ENCODE assay signal across 8 cellular contexts in the genomic region with DNA sequence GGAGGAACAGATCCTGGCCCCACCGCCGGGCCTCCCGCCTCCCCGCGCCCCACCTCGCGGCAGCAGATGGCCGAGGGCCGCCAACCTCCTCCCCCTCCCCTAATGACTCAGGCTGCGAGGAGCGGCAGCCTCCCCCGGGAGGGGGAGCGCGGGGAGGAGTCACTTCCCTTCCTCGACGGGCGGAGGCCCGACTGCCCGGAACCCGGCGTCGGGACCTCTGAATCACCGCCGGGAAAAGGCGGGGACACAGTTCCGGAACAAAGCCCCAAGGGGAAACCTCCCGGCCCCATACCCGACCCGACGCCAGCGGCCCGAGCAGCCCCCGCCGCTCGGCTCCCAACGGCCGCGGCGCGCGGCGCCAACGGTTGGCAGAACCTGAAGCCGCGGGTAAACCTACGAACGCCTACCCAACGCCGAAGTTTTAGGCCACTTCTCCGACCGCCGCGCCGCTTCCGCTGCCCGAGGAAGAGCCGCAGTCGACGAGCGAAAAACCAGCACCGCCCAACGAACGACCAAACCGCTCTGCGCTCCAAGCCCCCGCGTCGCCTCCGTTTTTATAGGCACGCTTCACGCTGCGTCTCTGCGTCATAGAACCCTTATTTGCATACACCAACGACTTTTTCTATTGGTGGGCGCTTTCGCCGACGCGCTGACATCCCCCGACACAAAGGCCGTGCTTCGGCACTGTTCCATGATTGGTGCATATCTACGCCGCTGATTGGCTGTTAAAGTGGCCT. TPM values are rescaled to one million over a fixed set of nuclear protein-coding genes. Genes with fewer than 3 reads are reported as not detected.
DNase-seq lines count a peak whose midpoint lies in the region; ATAC-seq and TF ChIP-seq lines count a peak whose summit lies in the region.

No MANE protein-coding gene starts in this region.

- H3K4me1 ChIP-seq in thymus (ENCODE audit: control insufficient read depth, insufficient read depth, low read length), result peaks cover 14% of the 10 kb centered on the region

- peak; percentile 94 for DNase-seq in GM10248 (ENCODE audit: extremely low spot score)
- DNase-seq in NCI-H1092 (lab: John Stamatoyannopoulos, UW), result peak; percentile 99
- DNase-seq in glutamatergic neuron, result peak; percentile 86
- DNase-seq in osteocyte (ENCODE audit: extremely low spot score, unreplicated experiment), result peak; percentile 98

- peaks cover 26% of the 10 kb centered on the region for H3K36me3 ChIP-seq in thymus (ENCODE audit: control insufficient read depth, insufficient read depth)

- POLR2A ChIA-PET in GM10248 (lab: Yijun Ruan, JAX), result interaction anchor here (0.6 to 7.2 kb wide), 38 partner anchors 9 to 906 kb away, joined by 3 to 97 read pairs (median 4); a partner anchor contains a TSS

- H3K27ac ChIP-seq in thymus (ENCODE audit: low read depth), result peak overlapping the region; percentile 99

- H3K36me3 Mint-ChIP-seq in activated naive CD8-positive, alpha-beta T cell, result peaks cover 22% of the 10 kb centered on the region
- H3K36me3 Mint-ChIP-seq in glutamatergic neuron (ENCODE audit: unreplicated experiment) (peaks cover 12% of the 10 kb centered on the region), osteocyte (ENCODE audit: unreplicated experiment) (peaks cover 29% of the 10 kb centered on the region)

- CTCF ChIA-PET in GM10248 (lab: Yijun Ruan, JAX), result interaction anchor here (0.7 to 8.6 kb wide), 11 partner anchors 10 to 146 kb away, joined by 3 to 71 read pairs (median 3); a partner anchor contains a TSS

- H3K4me3 Mint-ChIP-seq in activated naive CD8-positive, alpha-beta T cell, result peak overlapping the region; percentile 96
- H3K4me3 Mint-ChIP-seq in glutamatergic neuron (ENCODE audit: unreplicated experiment), result peak overlapping the region; percentile 98
- H3K4me3 Mint-ChIP-seq in osteocyte (ENCODE audit: unreplicated experiment), result peak overlapping the region; percentile 92

- no peaks in the 10 kb centered on the region for H3K9me3 ChIP-seq in thymus (ENCODE audit: control insufficient read depth)

- H3K27ac Mint-ChIP-seq in activated naive CD8-positive, alpha-beta T cell, result peak overlapping the region; percentile 99
- H3K27ac Mint-ChIP-seq in glutamatergic neuron (ENCODE audit: unreplicated experiment), result peak overlapping the region; percentile 99
- H3K27ac Mint-ChIP-seq in osteocyte (ENCODE audit: unreplicated experiment), result peak overlapping the region; percentile 97

- peak overlapping the region; percentile 76 for H3K4me3 ChIP-seq in thymus (ENCODE audit: low read length)

- under 1% methylated on average over 84 of the region's 84 CpGs for WGBS in thymus

- peaks cover 49% of the 10 kb centered on the region for H3K4me1 Mint-ChIP-seq in activated naive CD8-positive, alpha-beta T cell (ENCODE audit: low read depth)
- peaks cover 25% of the 10 kb centered on the region for H3K4me1 Mint-ChIP-seq in glutamatergic neuron (ENCODE audit: low read depth, unreplicated experiment)
- H3K4me1 Mint-ChIP-seq in osteocyte (ENCODE audit: unreplicated experiment), result peaks cover 47% of the 10 kb centered on the region

- TF ChIP-seq CTCF in GM10248 (IDR thresholded peaks at IDR 0.05; ENCODE audit: control extremely low read depth, extremely low read depth, low read depth, missing control alignments), result no peak
- no peak for TF ChIP-seq CTCF in glutamatergic neuron (IDR thresholded peaks at IDR 0.05; ENCODE audit: partially characterized antibody, unreplicated experiment)
- TF ChIP-seq CTCF in osteocyte (IDR thresholded peaks at IDR 0.05), result peak; percentile 4

- ATAC-seq in HG02610 (IDR thresholded peaks at IDR 0.05; ENCODE audit: unreplicated experiment) (peak; percentile 64), SK-N-SH treated with all-trans-retinoic acid at 6 μM for 48 hours (peak; percentile 77)

- H3K9me3 Mint-ChIP-seq in activated naive CD8-positive, alpha-beta T cell (ENCODE audit: low read depth), result peaks cover 3% of the 10 kb centered on the region
- H3K9me3 Mint-ChIP-seq in glutamatergic neuron (ENCODE audit: unreplicated experiment) (peaks cover 14% of the 10 kb centered on the region), osteocyte (ENCODE audit: unreplicated experiment) (no peaks in the 10 kb centered on the region)

- H3K27me3 Mint-ChIP-seq in activated naive CD8-positive, alpha-beta T cell, result no peaks in the 10 kb centered on the region
- peaks cover 5% of the 10 kb centered on the region for H3K27me3 Mint-ChIP-seq in glutamatergic neuron (ENCODE audit: unreplicated experiment)
- H3K27me3 Mint-ChIP-seq in osteocyte (ENCODE audit: unreplicated experiment), result no peaks in the 10 kb centered on the region

- H3K27me3 ChIP-seq in thymus (ENCODE audit: control insufficient read depth, insufficient read depth), result no peaks in the 10 kb centered on the region

TF ChIP-seq in SK-N-SH treated with all-trans-retinoic acid at 6 μM for 48 hours, 23 proteins besides CTCF, POLR2A, EP300 and RAD21 (continues in another document):
- TF ChIP-seq, protein P1, sequence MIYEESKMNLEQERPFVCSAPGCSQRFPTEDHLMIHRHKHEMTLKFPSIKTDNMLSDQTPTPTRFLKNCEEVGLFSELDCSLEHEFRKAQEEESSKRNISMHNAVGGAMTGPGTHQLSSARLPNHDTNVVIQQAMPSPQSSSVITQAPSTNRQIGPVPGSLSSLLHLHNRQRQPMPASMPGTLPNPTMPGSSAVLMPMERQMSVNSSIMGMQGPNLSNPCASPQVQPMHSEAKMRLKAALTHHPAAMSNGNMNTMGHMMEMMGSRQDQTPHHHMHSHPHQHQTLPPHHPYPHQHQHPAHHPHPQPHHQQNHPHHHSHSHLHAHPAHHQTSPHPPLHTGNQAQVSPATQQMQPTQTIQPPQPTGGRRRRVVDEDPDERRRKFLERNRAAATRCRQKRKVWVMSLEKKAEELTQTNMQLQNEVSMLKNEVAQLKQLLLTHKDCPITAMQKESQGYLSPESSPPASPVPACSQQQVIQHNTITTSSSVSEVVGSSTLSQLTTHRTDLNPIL (CRISPR knock-in tag; IDR thresholded peaks at IDR 0.05; ENCODE audit: low read depth), result no peak
- no peak for TF ChIP-seq OSR1 (CRISPR knock-in tag; IDR thresholded peaks at IDR 0.05)
- TF ChIP-seq, protein P2, sequence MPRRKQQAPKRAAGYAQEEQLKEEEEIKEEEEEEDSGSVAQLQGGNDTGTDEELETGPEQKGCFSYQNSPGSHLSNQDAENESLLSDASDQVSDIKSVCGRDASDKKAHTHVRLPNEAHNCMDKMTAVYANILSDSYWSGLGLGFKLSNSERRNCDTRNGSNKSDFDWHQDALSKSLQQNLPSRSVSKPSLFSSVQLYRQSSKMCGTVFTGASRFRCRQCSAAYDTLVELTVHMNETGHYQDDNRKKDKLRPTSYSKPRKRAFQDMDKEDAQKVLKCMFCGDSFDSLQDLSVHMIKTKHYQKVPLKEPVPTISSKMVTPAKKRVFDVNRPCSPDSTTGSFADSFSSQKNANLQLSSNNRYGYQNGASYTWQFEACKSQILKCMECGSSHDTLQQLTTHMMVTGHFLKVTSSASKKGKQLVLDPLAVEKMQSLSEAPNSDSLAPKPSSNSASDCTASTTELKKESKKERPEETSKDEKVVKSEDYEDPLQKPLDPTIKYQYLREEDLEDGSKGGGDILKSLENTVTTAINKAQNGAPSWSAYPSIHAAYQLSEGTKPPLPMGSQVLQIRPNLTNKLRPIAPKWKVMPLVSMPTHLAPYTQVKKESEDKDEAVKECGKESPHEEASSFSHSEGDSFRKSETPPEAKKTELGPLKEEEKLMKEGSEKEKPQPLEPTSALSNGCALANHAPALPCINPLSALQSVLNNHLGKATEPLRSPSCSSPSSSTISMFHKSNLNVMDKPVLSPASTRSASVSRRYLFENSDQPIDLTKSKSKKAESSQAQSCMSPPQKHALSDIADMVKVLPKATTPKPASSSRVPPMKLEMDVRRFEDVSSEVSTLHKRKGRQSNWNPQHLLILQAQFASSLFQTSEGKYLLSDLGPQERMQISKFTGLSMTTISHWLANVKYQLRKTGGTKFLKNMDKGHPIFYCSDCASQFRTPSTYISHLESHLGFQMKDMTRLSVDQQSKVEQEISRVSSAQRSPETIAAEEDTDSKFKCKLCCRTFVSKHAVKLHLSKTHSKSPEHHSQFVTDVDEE (CRISPR knock-in tag; IDR thresholded peaks at IDR 0.05), result peak; percentile 16
- peak; percentile 85; the same call in 1 of the 2 replicates for TF ChIP-seq ARNTL (CRISPR knock-in tag; IDR thresholded peaks at IDR 0.05; ENCODE audit: borderline replicate concordance, low read depth)
- peak; percentile 55; the same call in 1 of the 2 replicates for TF ChIP-seq ZFP30 (CRISPR knock-in tag; IDR thresholded peaks at IDR 0.05)
- TF ChIP-seq TOX (CRISPR knock-in tag; IDR thresholded peaks at IDR 0.05; ENCODE audit: borderline replicate concordance), result peak; percentile 63; the same call in 1 of the 2 replicates
- TF ChIP-seq PPARA (CRISPR knock-in tag; IDR thresholded peaks at IDR 0.05; ENCODE audit: borderline replicate concordance), result 0 out of 2 replicates have a peak, but pooled peaks have one; percentile 38
- TF ChIP-seq, protein P3, sequence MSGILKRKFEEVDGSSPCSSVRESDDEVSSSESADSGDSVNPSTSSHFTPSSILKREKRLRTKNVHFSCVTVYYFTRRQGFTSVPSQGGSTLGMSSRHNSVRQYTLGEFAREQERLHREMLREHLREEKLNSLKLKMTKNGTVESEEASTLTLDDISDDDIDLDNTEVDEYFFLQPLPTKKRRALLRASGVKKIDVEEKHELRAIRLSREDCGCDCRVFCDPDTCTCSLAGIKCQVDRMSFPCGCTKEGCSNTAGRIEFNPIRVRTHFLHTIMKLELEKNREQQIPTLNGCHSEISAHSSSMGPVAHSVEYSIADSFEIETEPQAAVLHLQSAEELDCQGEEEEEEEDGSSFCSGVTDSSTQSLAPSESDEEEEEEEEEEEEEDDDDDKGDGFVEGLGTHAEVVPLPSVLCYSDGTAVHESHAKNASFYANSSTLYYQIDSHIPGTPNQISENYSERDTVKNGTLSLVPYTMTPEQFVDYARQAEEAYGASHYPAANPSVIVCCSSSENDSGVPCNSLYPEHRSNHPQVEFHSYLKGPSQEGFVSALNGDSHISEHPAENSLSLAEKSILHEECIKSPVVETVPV (CRISPR knock-in tag; IDR thresholded peaks at IDR 0.05), result peak; percentile 78; the same call in 1 of the 2 replicates
- peak; percentile 39; the same call in 1 of the 2 replicates for TF ChIP-seq ZC3H10 (CRISPR knock-in tag; IDR thresholded peaks at IDR 0.05)
- no peak for TF ChIP-seq BACH2 (CRISPR knock-in tag; IDR thresholded peaks at IDR 0.05; ENCODE audit: borderline replicate concordance)
- TF ChIP-seq ZNF8 (CRISPR knock-in tag; IDR thresholded peaks at IDR 0.05), result peak; percentile 67
- TF ChIP-seq ZNF565 (CRISPR knock-in tag; conservative IDR thresholded peaks at IDR 0.05; ENCODE audit: low read depth), result 0 out of 2 replicates have a peak, but pooled peaks have one; percentile 52
- TF ChIP-seq CSDC2 (CRISPR knock-in tag; IDR thresholded peaks at IDR 0.05), result no peak
- peak; percentile 76 for TF ChIP-seq ESRRG (CRISPR knock-in tag; IDR thresholded peaks at IDR 0.05)

RNA-seq across cellular contexts. Expression of a gene that starts 5.2 kb away (rescaled TPM):
- total RNA-seq in glutamatergic neuron (ENCODE audit: unreplicated experiment) (65.5 TPM), osteocyte (35.1 and 38.2 TPM in 2 replicates)
- 31.6 TPM for polyA plus RNA-seq in thymus

RNA-seq across cellular contexts. Expression of a gene that starts 14.4 kb away (rescaled TPM):
- total RNA-seq in glutamatergic neuron (ENCODE audit: unreplicated experiment) (18.2 TPM), osteocyte (30.3 and 31.2 TPM in 2 replicates)
- polyA plus RNA-seq in thymus, result 32.6 TPM

RNA-seq across cellular contexts. Expression of a gene that starts 58.2 kb away (rescaled TPM):
- total RNA-seq in glutamatergic neuron (ENCODE audit: unreplicated experiment), result not detected
- 460 and 524 TPM in 2 replicates for total RNA-seq in osteocyte
- 79.0 TPM for polyA plus RNA-seq in thymus

Comparison
In these comparisons a context has a peak if more than half of its experiments do, and no peak if none do; other contexts are left out.
1. Peak in every context shown above with its lines: DNase-seq, ATAC-seq, H3K4me3 ChIP-seq and H3K27ac ChIP-seq.
2. RNA of a gene that starts 58.2 kb away (total RNA-seq): 460 to 524 TPM in osteocyte; not detected in glutamatergic neuron (single experiment); every median in the first group is over 100 times any median in the second.